ENCODE assay signal across 1 cellular context in genomic region chr2:677056-677949, GRCh38.
TF ChIP-seq lines count a peak whose summit lies in the region.

Gene TMEM18, minus strand, starts transcription at chr2:677406. Its CDS starts 61 bp downstream, at chr2:677345.

TF ChIP-seq in HepG2, 621 proteins besides CTCF, POLR2A, EP300 and RAD21 (continued from another document and continues in another):
- TF ChIP-seq ARID5B (CRISPR knock-in tag; IDR thresholded peaks at IDR 0.05) (peak; percentile 76), ZFP36L2 (CRISPR knock-in tag; IDR thresholded peaks at IDR 0.05) (peak; percentile 87; the same call in 1 of the 2 replicates), HNRNPK (IDR thresholded peaks at IDR 0.05; ENCODE audit: low read depth, low read length, poor library complexity, severe bottlenecking) (no peak), TCF7 (IDR thresholded peaks at IDR 0.05; ENCODE audit: low read depth) (no peak), ZNF552 (CRISPR knock-in tag; IDR thresholded peaks at IDR 0.05; ENCODE audit: borderline replicate concordance) (peak; percentile 95; the same call in 1 of the 2 replicates), ZNF83 (CRISPR knock-in tag; IDR thresholded peaks at IDR 0.05; ENCODE audit: borderline replicate concordance) (0 out of 2 replicates have a peak, but pooled peaks have one; percentile 81), ZZZ3 (CRISPR knock-in tag; IDR thresholded peaks at IDR 0.05; ENCODE audit: borderline replicate concordance) (peak; percentile 99), ZEB1 (IDR thresholded peaks at IDR 0.05; ENCODE audit: insufficient replicate concordance, low read depth) (peak; percentile 75), RFXAP (CRISPR knock-in tag; IDR thresholded peaks at IDR 0.05; ENCODE audit: borderline replicate concordance) (peak; percentile 84; the same call in 1 of the 2 replicates), GATAD1 (CRISPR knock-in tag; IDR thresholded peaks at IDR 0.05) (peak; percentile 91), IKZF1 (IDR thresholded peaks at IDR 0.05) (no peak), CHCHD3 (CRISPR knock-in tag; IDR thresholded peaks at IDR 0.05) (no peak), FOXO1 (CRISPR knock-in tag; IDR thresholded peaks at IDR 0.05) (no peak; the same call in 1 of the 2 replicates), THAP8 (CRISPR knock-in tag; IDR thresholded peaks at IDR 0.05; ENCODE audit: borderline replicate concordance) (0 out of 2 replicates have a peak, but pooled peaks have one; percentile 79), MED1 (CRISPR knock-in tag; IDR thresholded peaks at IDR 0.05) (peak; percentile 67), PCBP2 (optimal IDR thresholded peaks at IDR 0.05; ENCODE audit: low read depth, low read length, poor library complexity, severe bottlenecking) (no peak), ZBED4 (CRISPR knock-in tag; IDR thresholded peaks at IDR 0.05; ENCODE audit: borderline replicate concordance) (peak; percentile 79), MTA3 (CRISPR knock-in tag; IDR thresholded peaks at IDR 0.05) (0 out of 2 replicates have a peak, but pooled peaks have one; percentile 64), LBX2 (CRISPR knock-in tag; IDR thresholded peaks at IDR 0.05; ENCODE audit: borderline replicate concordance) (peak; percentile 95), PLRG1 (conservative IDR thresholded peaks at IDR 0.05) (no peak), IKZF5 (CRISPR knock-in tag; IDR thresholded peaks at IDR 0.05) (peak; percentile 91), ZBTB21 (CRISPR knock-in tag; IDR thresholded peaks at IDR 0.05) (no peak), NRL (CRISPR knock-in tag; IDR thresholded peaks at IDR 0.05; ENCODE audit: borderline replicate concordance) (0 out of 2 replicates have a peak, but pooled peaks have one; percentile 64), POLR2G (IDR thresholded peaks at IDR 0.05; ENCODE audit: low read depth, low read length) (peak; percentile 99), HNF1A (IDR thresholded peaks at IDR 0.05; ENCODE audit: low read depth) (no peak), HNF1A (CRISPR knock-in tag; IDR thresholded peaks at IDR 0.05; ENCODE audit: borderline replicate concordance) (peak; percentile 72; the same call in 1 of the 2 replicates), ZNF614 (CRISPR knock-in tag; IDR thresholded peaks at IDR 0.05; ENCODE audit: borderline replicate concordance) (peak; percentile 87; the same call in 1 of the 2 replicates), ATF1 (CRISPR knock-in tag; IDR thresholded peaks at IDR 0.05) (0 out of 2 replicates have a peak, but pooled peaks have one; percentile 40), PAWR (CRISPR knock-in tag; IDR thresholded peaks at IDR 0.05; ENCODE audit: borderline replicate concordance) (no peak), MED13 (CRISPR knock-in tag; IDR thresholded peaks at IDR 0.05) (peak; percentile 58; the same call in 1 of the 2 replicates), MXD3 (CRISPR knock-in tag; IDR thresholded peaks at IDR 0.05) (peak; percentile 85; the same call in 1 of the 2 replicates), ZNF550 (CRISPR knock-in tag; IDR thresholded peaks at IDR 0.05; ENCODE audit: borderline replicate concordance) (peak; percentile 75; the same call in 1 of the 2 replicates), ZFY (CRISPR knock-in tag; IDR thresholded peaks at IDR 0.05) (peak; percentile 100), CEBPB (IDR thresholded peaks at IDR 0.05; ENCODE audit: borderline replicate concordance, low read depth, low read length) (no peak), ZFP37 (CRISPR knock-in tag; IDR thresholded peaks at IDR 0.05; ENCODE audit: borderline replicate concordance) (peak; percentile 80; the same call in 1 of the 2 replicates), ZBTB43 (CRISPR knock-in tag; conservative IDR thresholded peaks at IDR 0.05) (peak; percentile 86), NFATC3 (CRISPR knock-in tag; IDR thresholded peaks at IDR 0.05) (peak; percentile 72; the same call in 1 of the 2 replicates), ZBTB14 (CRISPR knock-in tag; IDR thresholded peaks at IDR 0.05) (peak; percentile 97), NFYB (CRISPR knock-in tag; IDR thresholded peaks at IDR 0.05) (0 out of 2 replicates have a peak, but pooled peaks have one; percentile 11), RFX5 (IDR thresholded peaks at IDR 0.05; ENCODE audit: low read depth, low read length) (no peak), JUND (CRISPR knock-in tag; IDR thresholded peaks at IDR 0.05) (no peak), MATR3 (CRISPR knock-in tag; IDR thresholded peaks at IDR 0.05) (no peak), BCL6 (CRISPR knock-in tag; IDR thresholded peaks at IDR 0.05) (peak; percentile 46), GTF2F1 (IDR thresholded peaks at IDR 0.05; ENCODE audit: low read length) (no peak)
